8 cellular contexts compared by ENCODE assay signal in genomic region chr6:149934249-149935156, GRCh38. TPM values are rescaled to one million over a fixed set of nuclear protein-coding genes. Genes with fewer than 3 reads are reported as not detected.
A peak's percentile ranks its signal among the peaks of the same experiment; 100 is the strongest.
DNase-seq lines count a peak whose midpoint lies in the region; ATAC-seq, FAIRE-seq and TF ChIP-seq lines count a peak whose summit lies in the region.

No MANE protein-coding gene starts in this region.

- H3K27me3 Mint-ChIP-seq in activated naive CD4-positive, alpha-beta T cell treated with anti-CD3 and anti-CD28 coated beads for 36 hours (ENCODE audit: low read depth), result peaks cover 71% of the 10 kb centered on the region
- H3K27me3 Mint-ChIP-seq in glutamatergic neuron (ENCODE audit: unreplicated experiment), result peaks cover 31% of the 10 kb centered on the region

- H3K27me3 ChIP-seq in SK-N-SH (ENCODE audit: insufficient read depth) (peaks cover 40% of the 10 kb centered on the region), trophoblast cell (ENCODE audit: insufficient read depth, low read length) (peaks cover 26% of the 10 kb centered on the region)

- CTCF ChIA-PET in SK-N-SH (lab: Yijun Ruan, JAX), result interaction anchor here (0.6 to 2.1 kb wide), 7 partner anchors 9 to 92 kb away, joined by 3 to 11 read pairs (median 3); no protein-coding TSS in a partner anchor
- CTCF ChIA-PET in activated naive CD4-positive, alpha-beta T cell treated with anti-CD3 and anti-CD28 coated beads for 36 hours (lab: Charles Lee), result interaction anchor here (2.2 kb wide), 1 partner anchor 82 kb away, joined by 14 read pairs; no protein-coding TSS in a partner anchor

- no peak overlapping the region for H3K27ac ChIP-seq in SK-N-SH (ENCODE audit: low read depth in 2 of 2, low read length in 1 of 2)
- no peak overlapping the region for H3K27ac ChIP-seq in trophoblast cell (ENCODE audit: low read depth, low read length)

- H3K4me3 ChIP-seq in SK-N-SH (ENCODE audit: low read depth in 2 of 2, low read length in 1 of 2) (no peak overlapping the region; a peak in 1 of 4 replicates), trophoblast cell (ENCODE audit: low read depth, low read length) (no peak overlapping the region)

- H3K36me3 ChIP-seq in SK-N-SH (replicated peaks in 1 of 2; ENCODE audit: control insufficient read depth in 1 of 2, insufficient read depth in 2 of 2, low read length in 1 of 2) (no peaks in the 10 kb centered on the region), trophoblast cell (ENCODE audit: control insufficient read depth in 1 of 2, insufficient read depth in 2 of 2, low read length in 2 of 2) (no peaks in the 10 kb centered on the region)

- peak; percentile 82 for TF ChIP-seq RAD21 in SK-N-SH (IDR thresholded peaks at IDR 0.05; ENCODE audit: low read length)

- H3K79me2 ChIP-seq in SK-N-SH (ENCODE audit: insufficient read depth) (no peaks in the 10 kb centered on the region), trophoblast cell (ENCODE audit: control insufficient read depth, insufficient read depth, low read length, poor library complexity) (no peaks in the 10 kb centered on the region)

- H4K91ac ChIP-seq in trophoblast cell (ENCODE audit: low read depth, low read length), result no peak overlapping the region

- FAIRE-seq in H54 (lab: Jason Lieb, UNC), result no peak

- no peak overlapping the region for H3K4me2 ChIP-seq in SK-N-SH
- H3K4me2 ChIP-seq in trophoblast cell (ENCODE audit: low read length), result no peak overlapping the region

- POLR2A ChIA-PET in SK-N-SH (lab: Yijun Ruan, JAX), result no interaction called here

- no peak for TF ChIP-seq POLR2A in H54 (IDR thresholded peaks at IDR 0.05; ENCODE audit: low read depth, low read length)

- no peak overlapping the region for H4K12ac ChIP-seq in trophoblast cell (ENCODE audit: low read depth, low read length)

- H2AFZ ChIP-seq in SK-N-SH (ENCODE audit: low read depth) (no peak overlapping the region), trophoblast cell (ENCODE audit: insufficient read depth, low read length, poor library complexity) (no peak overlapping the region)

- no peak overlapping the region for H2AK5ac ChIP-seq in trophoblast cell (ENCODE audit: low read length)

- DNase-seq in DMS153 treated with DMSO at 0.1 percent for 48 hours (lab: John Stamatoyannopoulos, UW; ENCODE audit: unreplicated experiment) (peak; percentile 78), Kasumi-1 (lab: John Stamatoyannopoulos, UW) (peak; percentile 72 to 75), SK-N-SH (peak; percentile 57), glutamatergic neuron (peak; percentile 63), trophoblast cell (peak; percentile 75 to 95), H54 (ENCODE audit: insufficient read length, low spot score) (no peak)
- DNase-seq in activated naive CD4-positive, alpha-beta T cell treated with anti-CD3 and anti-CD28 coated beads for 36 hours, result peak; percentile 84

- H3K9me2 ChIP-seq in SK-N-SH, result no peaks in the 10 kb centered on the region

- no peak overlapping the region for H4K8ac ChIP-seq in trophoblast cell (ENCODE audit: low read depth, low read length)

- H3K9ac ChIP-seq in SK-N-SH (no peak overlapping the region), trophoblast cell (ENCODE audit: low read length) (no peak overlapping the region)

- no peak for ATAC-seq in GM21360 (IDR thresholded peaks at IDR 0.05; ENCODE audit: unreplicated experiment)

- TF ChIP-seq EP300 in SK-N-SH (IDR thresholded peaks at IDR 0.05; ENCODE audit: borderline replicate concordance in 1 of 2, low read depth in 1 of 2, low read length in 1 of 2), result no peak

- H3K4ac ChIP-seq in trophoblast cell (ENCODE audit: low read depth, low read length), result no peak overlapping the region

- no peak overlapping the region for H3K14ac ChIP-seq in trophoblast cell (ENCODE audit: low read length)

- H3K23ac ChIP-seq in trophoblast cell (ENCODE audit: low read length), result no peak overlapping the region

- no peaks in the 10 kb centered on the region for H4K20me1 ChIP-seq in SK-N-SH (ENCODE audit: insufficient read depth)

- H3K4me1 Mint-ChIP-seq in activated naive CD4-positive, alpha-beta T cell treated with anti-CD3 and anti-CD28 coated beads for 36 hours (ENCODE audit: low read depth), result peaks cover 17% of the 10 kb centered on the region
- peaks cover 3% of the 10 kb centered on the region for H3K4me1 Mint-ChIP-seq in glutamatergic neuron (ENCODE audit: low read depth, unreplicated experiment)

- WGBS in SK-N-SH (ENCODE audit: low lambda C conversion rate), result 1% methylated on average over 10 of the region's 11 CpGs
- WGBS in trophoblast cell (ENCODE audit: extremely low coverage, insufficient coverage, insufficient read length), result no CpG with 5 or more reads among the region's 11 CpGs

- H3K4me1 ChIP-seq in SK-N-SH (ENCODE audit: control insufficient read depth in 1 of 2, insufficient read depth in 2 of 2, low read depth in 1 of 2, low read length in 1 of 2), result peaks cover 0 to 6% of the 10 kb centered on the region in 2 experiments; a peak in 1 of 4 replicates
- peaks cover 0 to 4% of the 10 kb centered on the region in 2 experiments for H3K4me1 ChIP-seq in trophoblast cell (ENCODE audit: control insufficient read depth in 1 of 2, insufficient read depth in 2 of 2, low read length in 2 of 2)

- H3F3A ChIP-seq in SK-N-SH (replicated peaks; ENCODE audit: insufficient read depth), result peaks cover 7% of the 10 kb centered on the region

- no peak overlapping the region for H3K27ac Mint-ChIP-seq in activated naive CD4-positive, alpha-beta T cell treated with anti-CD3 and anti-CD28 coated beads for 36 hours
- no peak overlapping the region for H3K27ac Mint-ChIP-seq in glutamatergic neuron (ENCODE audit: unreplicated experiment)

- no peaks in the 10 kb centered on the region for H3K9me3 ChIP-seq in SK-N-SH
- H3K9me3 ChIP-seq in trophoblast cell (ENCODE audit: insufficient read depth, low read depth, low read length), result peaks cover 2% of the 10 kb centered on the region

- no peak overlapping the region for H3K18ac ChIP-seq in trophoblast cell (ENCODE audit: low read length)

- H3K9me3 Mint-ChIP-seq in activated naive CD4-positive, alpha-beta T cell treated with anti-CD3 and anti-CD28 coated beads for 36 hours, result no peaks in the 10 kb centered on the region
- H3K9me3 Mint-ChIP-seq in glutamatergic neuron (ENCODE audit: unreplicated experiment), result peaks cover 2% of the 10 kb centered on the region

- H3K79me1 ChIP-seq in trophoblast cell (ENCODE audit: low read length), result no peaks in the 10 kb centered on the region

- H2BK12ac ChIP-seq in trophoblast cell (ENCODE audit: low read length), result no peak overlapping the region

- no peak overlapping the region for H2BK5ac ChIP-seq in trophoblast cell (ENCODE audit: low read depth, low read length, poor library complexity)

- H2BK120ac ChIP-seq in trophoblast cell (ENCODE audit: insufficient read depth, low read length, poor library complexity), result no peak overlapping the region

- H3K4me3 Mint-ChIP-seq in activated naive CD4-positive, alpha-beta T cell treated with anti-CD3 and anti-CD28 coated beads for 36 hours, result no peak overlapping the region
- no peak overlapping the region for H3K4me3 Mint-ChIP-seq in glutamatergic neuron (ENCODE audit: unreplicated experiment)

- TF ChIP-seq CTCF in SK-N-SH (IDR thresholded peaks at IDR 0.05) (peak; percentile 78), glutamatergic neuron (IDR thresholded peaks at IDR 0.05; ENCODE audit: partially characterized antibody, unreplicated experiment) (peak; percentile 87)

- no peaks in the 10 kb centered on the region for H3K36me3 Mint-ChIP-seq in activated naive CD4-positive, alpha-beta T cell treated with anti-CD3 and anti-CD28 coated beads for 36 hours (ENCODE audit: low read depth)
- H3K36me3 Mint-ChIP-seq in glutamatergic neuron (ENCODE audit: unreplicated experiment), result no peaks in the 10 kb centered on the region

- intact Hi-C loops in activated naive CD4-positive, alpha-beta T cell treated with anti-CD3 and anti-CD28 coated beads for 36 hours (cut with micrococcal nuclease), result loop anchor here (1.0 to 2.0 kb wide), 7 partner anchors 29 to 1518 kb away; partner anchors contain the start of genes RMND1, ULBP1 and ULBP3

TF ChIP-seq in SK-N-SH, 30 proteins besides CTCF, POLR2A, EP300 and RAD21:
- TF ChIP-seq SMC3 (IDR thresholded peaks at IDR 0.05; ENCODE audit: low read depth, low read length) (peak; percentile 63), USF1 (IDR thresholded peaks at IDR 0.05; ENCODE audit: borderline replicate concordance, low read depth) (no peak)

RNA-seq across cellular contexts. Expression of gene ULBP2, which starts 7.3 kb away (rescaled TPM):
- polyA plus RNA-seq in SK-N-SH (2012; rRNA removed), result 5.0 and 5.3 TPM in 2 replicates
- polyA plus RNA-seq in SK-N-SH (2012; cell fraction: cytosol; rRNA removed), result 3.6 and 3.7 TPM in 2 replicates
- polyA plus RNA-seq in SK-N-SH (2012; cell fraction: nucleus; rRNA removed), result 3.8 and 4.5 TPM in 2 replicates
- total RNA-seq in activated naive CD4-positive, alpha-beta T cell treated with anti-CD3 and anti-CD28 coated beads for 36 hours, result 1 to 10 TPM in 1 of 2 experiments, under 1 TPM in 1; 0.69 to 1.4 TPM
- total RNA-seq in glutamatergic neuron (ENCODE audit: unreplicated experiment), result 5.4 TPM
- polyA plus RNA-seq in trophoblast cell (2013), result 0.08 and 0.14 TPM in 2 replicates

RNA-seq across cellular contexts. Expression of gene RAET1G, which starts 11.6 kb away (rescaled TPM):
- 1.7 and 2.5 TPM in 2 replicates for polyA plus RNA-seq in SK-N-SH (2012; rRNA removed)
- polyA plus RNA-seq in SK-N-SH (2012; cell fraction: cytosol; rRNA removed), result 1.5 and 2.2 TPM in 2 replicates
- 0.95 and 1.3 TPM in 2 replicates for polyA plus RNA-seq in SK-N-SH (2012; cell fraction: nucleus; rRNA removed)
- not detected for total RNA-seq in activated naive CD4-positive, alpha-beta T cell treated with anti-CD3 and anti-CD28 coated beads for 36 hours
- not detected for total RNA-seq in glutamatergic neuron (ENCODE audit: unreplicated experiment)
- polyA plus RNA-seq in trophoblast cell (2013), result not detected in 2 replicates

RNA-seq across cellular contexts. Expression of gene ULBP1, which starts 29.2 kb away (rescaled TPM):
- 0.02 TPM in 1 of 2 replicates, not detected in the other for polyA plus RNA-seq in SK-N-SH (2012; rRNA removed)
- 0.03 TPM in 2 replicates for polyA plus RNA-seq in SK-N-SH (2012; cell fraction: cytosol; rRNA removed)
- polyA plus RNA-seq in SK-N-SH (2012; cell fraction: nucleus; rRNA removed), result 0.01 and 0.02 TPM in 2 replicates
- total RNA-seq in activated naive CD4-positive, alpha-beta T cell treated with anti-CD3 and anti-CD28 coated beads for 36 hours, result 1 to 10 TPM; 2.6 to 2.8 TPM
- 9.3 TPM for total RNA-seq in glutamatergic neuron (ENCODE audit: unreplicated experiment)
- 0.48 and 0.58 TPM in 2 replicates for polyA plus RNA-seq in trophoblast cell (2013)

RNA-seq across cellular contexts. Expression of gene RAET1E, which starts 36.6 kb away (rescaled TPM):
- polyA plus RNA-seq in SK-N-SH (2012; rRNA removed), result 0.15 and 0.26 TPM in 2 replicates
- 0.12 and 0.21 TPM in 2 replicates for polyA plus RNA-seq in SK-N-SH (2012; cell fraction: cytosol; rRNA removed)
- polyA plus RNA-seq in SK-N-SH (2012; cell fraction: nucleus; rRNA removed), result 0.11 and 0.22 TPM in 2 replicates
- not detected for total RNA-seq in activated naive CD4-positive, alpha-beta T cell treated with anti-CD3 and anti-CD28 coated beads for 36 hours
- total RNA-seq in glutamatergic neuron (ENCODE audit: unreplicated experiment), result not detected
- not detected in 2 replicates for polyA plus RNA-seq in trophoblast cell (2013)
